Comparison of ENCODE assay signal across 11 cellular contexts in genomic region chr16:69324013-69324531, GRCh38. TPM values are rescaled to one million over a fixed set of nuclear protein-coding genes. Genes with fewer than 3 reads are reported as not detected.
DNase-seq lines count a peak whose midpoint lies in the region; ATAC-seq, FAIRE-seq and TF ChIP-seq lines count a peak whose summit lies in the region.
"Had no signal": no experiment of that assay in that cellular context is flagged by ENCODE, and none has a peak within 500 bp of the region (broad histone marks: within the 10 kb centered on the region; RNA-seq: fewer than 3 reads in every experiment).

No MANE protein-coding gene starts in this region.

- WGBS in body of pancreas, 2 donors = 60 to 73% methylated on average over 8 of the region's 8 CpGs
- 93% methylated on average over 8 of the region's 8 CpGs for WGBS in mesenchymal stem cell
- 76 to 80% methylated on average over 1 to 8 of the region's 8 CpGs for WGBS in transverse colon (ENCODE audit: low coverage in 1 of 2), 2 donors

- no peak overlapping the region for H3K27ac Mint-ChIP-seq in activated T-cell treated with anti-CD3 and anti-CD28 coated beads, Interleukin-2, amount 50 U/mL, for 24 hours
- H3K27ac Mint-ChIP-seq: B cell had no signal

- no peak overlapping the region for H2AFZ ChIP-seq in mesenchymal stem cell (ENCODE audit: low read depth, low read length)

- H3K79me1 ChIP-seq in mesenchymal stem cell (replicated peaks; ENCODE audit: low read length, poor library complexity, severe bottlenecking) = peaks cover 32% of the 10 kb centered on the region

- peaks cover 100% of the 10 kb centered on the region for H3K36me3 Mint-ChIP-seq in activated T-cell treated with anti-CD3 and anti-CD28 coated beads, Interleukin-2, amount 50 U/mL, for 24 hours (ENCODE audit: low read depth)

- no peak overlapping the region for H3K4me2 ChIP-seq in mesenchymal stem cell (ENCODE audit: low read length, poor library complexity, severe bottlenecking)

- no peak overlapping the region for H3K23ac ChIP-seq in mesenchymal stem cell (ENCODE audit: low read length in 2 of 2)

- H3K27ac ChIP-seq in body of pancreas = peak overlapping the region in 2 of 4 donors; percentile 11 to 32
- no peak overlapping the region for H3K27ac ChIP-seq in mesenchymal stem cell (ENCODE audit: low read length, poor library complexity, severe bottlenecking)
- H3K27ac ChIP-seq in transverse colon = peak overlapping the region in 1 of 4 donors; percentile 30

- no peak overlapping the region for H3K4me3 Mint-ChIP-seq in activated T-cell treated with anti-CD3 and anti-CD28 coated beads, Interleukin-2, amount 50 U/mL, for 24 hours
- H3K4me3 Mint-ChIP-seq: B cell had no signal

- no peak overlapping the region for H3K4ac ChIP-seq in mesenchymal stem cell (ENCODE audit: low read depth in 1 of 2, low read length in 2 of 2)

- H3K4me1 ChIP-seq in body of pancreas (peaks cover 50% of the 10 kb centered on the region), mesenchymal stem cell (ENCODE audit: control insufficient read depth, insufficient read depth, low read depth, low read length) (peaks cover 25% of the 10 kb centered on the region), transverse colon (peaks cover 10 to 44% (median 34%) of the 10 kb centered on the region in 4 donors)

- TF ChIP-seq EP300 in transverse colon (IDR thresholded peaks at IDR 0.05; ENCODE audit: low read depth) = no peak

- no peak for TF ChIP-seq CTCF in body of pancreas (IDR thresholded peaks at IDR 0.05)
- no peak for TF ChIP-seq CTCF in transverse colon (IDR thresholded peaks at IDR 0.05)

- no peaks in the 10 kb centered on the region for H3K9me3 ChIP-seq in body of pancreas
- H3K9me3 ChIP-seq in mesenchymal stem cell (ENCODE audit: control insufficient read depth, low read length) = no peaks in the 10 kb centered on the region
- H3K9me3 ChIP-seq in transverse colon = no peaks in the 10 kb centered on the region

- FAIRE-seq in H54 (lab: Jason Lieb, UNC) = no peak
- FAIRE-seq: islet of Langerhans had no signal

- peaks cover 18 to 30% of the 10 kb centered on the region in 2 donors for H3K36me3 ChIP-seq in body of pancreas (replicated peaks in 1 of 2; ENCODE audit: insufficient read depth in 1 of 2, low read depth in 2 of 2)
- peaks cover 75 to 94% of the 10 kb centered on the region in 2 experiments for H3K36me3 ChIP-seq in mesenchymal stem cell (ENCODE audit: control insufficient read depth in 1 of 2, insufficient read depth in 2 of 2, low read depth in 1 of 2, low read length in 2 of 2)
- H3K36me3 ChIP-seq in transverse colon = peaks cover 0 to 44% (median 24%) of the 10 kb centered on the region in 4 donors

- peaks cover 50% of the 10 kb centered on the region for H3K4me1 Mint-ChIP-seq in activated T-cell treated with anti-CD3 and anti-CD28 coated beads, Interleukin-2, amount 50 U/mL, for 24 hours (ENCODE audit: low read depth)

- intact Hi-C loops in body of pancreas (cut with DNase I) (no loop called here), transverse colon (cut with DNase I; ENCODE audit: low total_unique reads) (no loop called here)

- no peak for TF ChIP-seq POLR2A in body of pancreas (IDR thresholded peaks at IDR 0.05)
- no peak for TF ChIP-seq POLR2A in transverse colon (IDR thresholded peaks at IDR 0.05)
- TF ChIP-seq POLR2A in H54 (IDR thresholded peaks at IDR 0.05; ENCODE audit: low read depth, low read length) = no peak

- H4K91ac ChIP-seq in mesenchymal stem cell (ENCODE audit: low read length) = no peak overlapping the region

- DNase-seq in activated T-cell treated with anti-CD3 and anti-CD28 coated beads, Interleukin-2, amount 50 U/mL, for 48 hours = peak; percentile 15
- no peak for DNase-seq in activated T-cell treated with anti-CD3 and anti-CD28 coated beads, Interleukin-2, amount 50 U/mL, for 24 hours
- DNase-seq in body of pancreas (peak; percentile 58 to 71 (median 69)), mesenchymal stem cell (peak; percentile 13), transverse colon (peak; percentile 65), H54 (ENCODE audit: insufficient read length, low spot score) (no peak)
- DNase-seq: erythroblast had no signal

- ATAC-seq in body of pancreas (no peak), HG03097 (IDR thresholded peaks at IDR 0.05; ENCODE audit: low FRiP score, unreplicated experiment) (no peak), HG03571 (IDR thresholded peaks at IDR 0.05; ENCODE audit: unreplicated experiment) (no peak)

- no peak overlapping the region for H2AK5ac ChIP-seq in mesenchymal stem cell (ENCODE audit: low read length, severe bottlenecking)

- H2BK12ac ChIP-seq in mesenchymal stem cell (ENCODE audit: low read length in 2 of 2) = no peak overlapping the region

- H3K14ac ChIP-seq in mesenchymal stem cell (ENCODE audit: low read length in 2 of 2) = no peak overlapping the region

- no peak overlapping the region for H2BK120ac ChIP-seq in mesenchymal stem cell (ENCODE audit: low read depth, low read length)

- H3K4me3 ChIP-seq in body of pancreas = no peak overlapping the region
- H3K4me3 ChIP-seq in mesenchymal stem cell (ENCODE audit: insufficient read depth in 1 of 2, low read depth in 1 of 2, low read length in 2 of 2) = no peak overlapping the region
- no peak overlapping the region for H3K4me3 ChIP-seq in transverse colon

- no peak overlapping the region for H2BK5ac ChIP-seq in mesenchymal stem cell (ENCODE audit: low read depth, low read length, poor library complexity, severe bottlenecking)

- H3K27me3 Mint-ChIP-seq in activated T-cell treated with anti-CD3 and anti-CD28 coated beads, Interleukin-2, amount 50 U/mL, for 24 hours = no peaks in the 10 kb centered on the region
- H3K27me3 Mint-ChIP-seq: B cell had no signal

- no peak overlapping the region for H2BK15ac ChIP-seq in mesenchymal stem cell (ENCODE audit: low read depth, poor library complexity, severe bottlenecking)

- in situ Hi-C loops in transverse colon (cut with MboI; ENCODE audit: low pct_ligation_motif_present in 1 of 4, low pct_unique_long_range_greater_than_20kb in 1 of 4, low sequenced_read_pairs in 3 of 4) = no loop called here

- no peaks in the 10 kb centered on the region for H3K9me3 Mint-ChIP-seq in activated T-cell treated with anti-CD3 and anti-CD28 coated beads, Interleukin-2, amount 50 U/mL, for 24 hours

- H3K27me3 ChIP-seq in body of pancreas (no peaks in the 10 kb centered on the region), mesenchymal stem cell (ENCODE audit: control insufficient read depth in 1 of 2, insufficient read depth in 1 of 2, low read length in 2 of 2) (no peaks in the 10 kb centered on the region), transverse colon (no peaks in the 10 kb centered on the region)

- H3K18ac ChIP-seq in mesenchymal stem cell (ENCODE audit: low read depth in 1 of 2, low read length in 2 of 2) = no peak overlapping the region

- no peak overlapping the region for H3K9ac ChIP-seq in mesenchymal stem cell (ENCODE audit: low read length)

- no peak overlapping the region for H4K8ac ChIP-seq in mesenchymal stem cell (ENCODE audit: low read length)

RNA-seq across cellular contexts. Expression of gene PDF, which starts 6.3 kb away (rescaled TPM):
- total RNA-seq in body of pancreas = 10 to 100 TPM; 38.1 to 45.2 TPM
- polyA plus RNA-seq in mesenchymal stem cell (2013, experiment 1 of 2) = 7.1 TPM
- 7.3 TPM for polyA plus RNA-seq in mesenchymal stem cell (2013, experiment 2 of 2)
- 10 to 100 TPM in 2 of 4 donors, 1 to 10 TPM in 2; 2.2 to 19.5 (median 8.8) TPM for total RNA-seq in transverse colon

RNA-seq across cellular contexts. Expression of gene VPS4A, which starts 12.9 kb away (rescaled TPM):
- total RNA-seq in body of pancreas (10 to 100 TPM; 29.8 to 30.7 TPM), transverse colon (100 to 1,000 TPM in 1 of 4 donors, 10 to 100 TPM in 3; 11.9 to 151 (median 42.7) TPM)
- polyA plus RNA-seq in mesenchymal stem cell (2013, experiment 1 of 2) = 27.8 TPM
- 27.3 TPM for polyA plus RNA-seq in mesenchymal stem cell (2013, experiment 2 of 2)

RNA-seq across cellular contexts. Expression of gene COG8, which starts 15.3 kb away (rescaled TPM):
- total RNA-seq in body of pancreas (10 to 100 TPM; 39.4 to 46.8 TPM), transverse colon (10 to 100 TPM; 29.5 to 52.0 (median 48.3) TPM)
- polyA plus RNA-seq in mesenchymal stem cell (2013, experiment 1 of 2) = 20.3 TPM
- polyA plus RNA-seq in mesenchymal stem cell (2013, experiment 2 of 2) = 20.9 TPM

RNA-seq across cellular contexts. Expression of gene NIP7, which starts 15.5 kb away (rescaled TPM):
- 1 to 10 TPM; 3.3 to 8.8 TPM for total RNA-seq in body of pancreas
- 23.7 TPM for polyA plus RNA-seq in mesenchymal stem cell (2013, experiment 1 of 2)
- polyA plus RNA-seq in mesenchymal stem cell (2013, experiment 2 of 2) = 23.7 TPM
- total RNA-seq in transverse colon = 10 to 100 TPM in 2 of 4 donors, 1 to 10 TPM in 2; 1.8 to 17.3 (median 8.9) TPM

RNA-seq across cellular contexts. Expression of gene TMED6, which starts 27.5 kb away (rescaled TPM):
- total RNA-seq in body of pancreas = 10 to 100 TPM; 23.1 to 62.8 TPM
- polyA plus RNA-seq in mesenchymal stem cell (2013, experiment 1 of 2) = 0.10 TPM
- polyA plus RNA-seq in mesenchymal stem cell (2013, experiment 2 of 2) = not detected
- 1 to 10 TPM in 2 of 4 donors, not detected in 2; 5.7 to 6.8 TPM for total RNA-seq in transverse colon

Comparison
In these comparisons a context has a peak if more than half of its experiments do, and no peak if none do; other contexts are left out.
1. DNase-seq: peak in activated T-cell treated with anti-CD3 and anti-CD28 coated beads, Interleukin-2, amount 50 U/mL, for 48 hours (2 of 2), body of pancreas (4 of 4), mesenchymal stem cell (single experiment) and transverse colon (single experiment); none in activated T-cell treated with anti-CD3 and anti-CD28 coated beads, Interleukin-2, amount 50 U/mL, for 24 hours (single experiment) and H54 (single experiment).